Comparison of ENCODE assay signal across 17 cellular contexts in genomic region chr22:30204015-30204741, GRCh38. TPM values are rescaled to one million over a fixed set of nuclear protein-coding genes. Genes with fewer than 3 reads are reported as not detected.
DNase-seq lines count a peak whose midpoint lies in the region; ATAC-seq and TF ChIP-seq lines count a peak whose summit lies in the region.
"Had no signal": no experiment of that assay in that cellular context is flagged by ENCODE, and none has a peak within 500 bp of the region (broad histone marks: within the 10 kb centered on the region; RNA-seq: fewer than 3 reads in every experiment).

No MANE protein-coding gene starts in this region.

- H3K9me3 ChIP-seq in upper lobe of left lung (no peaks in the 10 kb centered on the region), ovary (no peaks in the 10 kb centered on the region)
- H3K9me3 ChIP-seq: right lobe of liver had no signal

- TF ChIP-seq CTCF in brain (conservative IDR thresholded peaks at IDR 0.05) (no peak), nephron (IDR thresholded peaks at IDR 0.05; ENCODE audit: unreplicated experiment in 3 of 3) (no peak), upper lobe of left lung (IDR thresholded peaks at IDR 0.05) (no peak), ovary (IDR thresholded peaks at IDR 0.05) (no peak)

- peak overlapping the region; percentile 21 for H3K27ac Mint-ChIP-seq in activated naive CD8-positive, alpha-beta T cell treated with anti-CD3 and anti-CD28 coated beads, Interleukin-2, amount 10 ng/mL, durations not matched to agents 7 days and 5 days
- H3K27ac Mint-ChIP-seq in activated naive CD8-positive, alpha-beta T cell treated with anti-CD3 and anti-CD28 coated beads for 36 hours: no peak overlapping the region
- H3K27ac Mint-ChIP-seq in brain (peak overlapping the region in 4 of 5 experiments; percentile 5 to 84 (median 56)), nephron (peak overlapping the region; percentile 44 to 96 (median 90))
- H3K27ac Mint-ChIP-seq: activated naive CD4-positive, alpha-beta T cell treated with anti-CD3 and anti-CD28 coated beads, Interleukin-2, amount 10 ng/mL, durations not matched to agents 7 days and 5 days; naive thymus-derived CD8-positive, alpha-beta T cell; stimulated activated naive CD8-positive, alpha-beta T cell treated with anti-CD3 and anti-CD28 coated beads, Interleukin-15, Interleukin-2, amounts not matched to agents 100 ng/mL and 50 ng/mL, for 24 hours had no signal

- intact Hi-C loops in ovary (cut with DNase I): no loop called here

- no peaks in the 10 kb centered on the region for H3K27me3 ChIP-seq in upper lobe of left lung
- H3K27me3 ChIP-seq in ovary: no peaks in the 10 kb centered on the region
- H3K27me3 ChIP-seq: right lobe of liver had no signal

- H3K36me3 ChIP-seq in upper lobe of left lung: no peaks in the 10 kb centered on the region
- H3K36me3 ChIP-seq in ovary: no peaks in the 10 kb centered on the region
- H3K36me3 ChIP-seq: right lobe of liver had no signal

- no peak overlapping the region for H3K4me3 Mint-ChIP-seq in activated naive CD8-positive, alpha-beta T cell treated with anti-CD3 and anti-CD28 coated beads, Interleukin-2, amount 10 ng/mL, durations not matched to agents 7 days and 5 days
- no peak overlapping the region for H3K4me3 Mint-ChIP-seq in activated naive CD8-positive, alpha-beta T cell treated with anti-CD3 and anti-CD28 coated beads for 36 hours
- H3K4me3 Mint-ChIP-seq in brain (peak overlapping the region in 3 of 5 experiments; percentile 2 to 38 (median 5)), nephron (peak overlapping the region in 1 of 3 experiments; percentile 26)
- H3K4me3 Mint-ChIP-seq: activated naive CD4-positive, alpha-beta T cell treated with anti-CD3 and anti-CD28 coated beads, Interleukin-2, amount 10 ng/mL, durations not matched to agents 7 days and 5 days; naive thymus-derived CD8-positive, alpha-beta T cell; stimulated activated naive CD8-positive, alpha-beta T cell treated with anti-CD3 and anti-CD28 coated beads, Interleukin-15, Interleukin-2, amounts not matched to agents 100 ng/mL and 50 ng/mL, for 24 hours had no signal

- H3K4me1 ChIP-seq in upper lobe of left lung (peaks cover 7 to 31% (median 15%) of the 10 kb centered on the region in 4 donors), ovary (ENCODE audit: insufficient read depth) (peaks cover 25% of the 10 kb centered on the region)
- H3K4me1 ChIP-seq: right lobe of liver had no signal

- no peak overlapping the region for H3K4me3 ChIP-seq in upper lobe of left lung
- H3K4me3 ChIP-seq in ovary: no peak overlapping the region
- H3K4me3 ChIP-seq: right lobe of liver had no signal

- H3K4me1 Mint-ChIP-seq in activated naive CD8-positive, alpha-beta T cell treated with anti-CD3 and anti-CD28 coated beads, Interleukin-2, amount 10 ng/mL, durations not matched to agents 7 days and 5 days: peaks cover 40% of the 10 kb centered on the region
- H3K4me1 Mint-ChIP-seq in activated naive CD8-positive, alpha-beta T cell treated with anti-CD3 and anti-CD28 coated beads for 36 hours: peaks cover 11% of the 10 kb centered on the region
- H3K4me1 Mint-ChIP-seq in brain (peaks cover 66% of the 10 kb centered on the region), nephron (peaks cover 69% of the 10 kb centered on the region)

- 67 to 79% methylated on average over 7 of the region's 7 CpGs for WGBS in upper lobe of left lung, 2 donors
- 54 to 56% (median 55%) methylated on average over 7 of the region's 7 CpGs for WGBS in ovary, 3 donors

- TF ChIP-seq EP300 in upper lobe of left lung (IDR thresholded peaks at IDR 0.05) (no peak), ovary (IDR thresholded peaks at IDR 0.05) (no peak)

- H3K27ac ChIP-seq in upper lobe of left lung: peak overlapping the region in 3 of 4 donors; percentile 49 to 64 (median 51)
- H3K27ac ChIP-seq in ovary: peak overlapping the region in 1 of 2 donors; percentile 56

- H3K27me3 Mint-ChIP-seq in activated naive CD8-positive, alpha-beta T cell treated with anti-CD3 and anti-CD28 coated beads, Interleukin-2, amount 10 ng/mL, durations not matched to agents 7 days and 5 days: no peaks in the 10 kb centered on the region
- no peaks in the 10 kb centered on the region for H3K27me3 Mint-ChIP-seq in activated naive CD8-positive, alpha-beta T cell treated with anti-CD3 and anti-CD28 coated beads for 36 hours
- H3K27me3 Mint-ChIP-seq in brain (peaks cover 5% of the 10 kb centered on the region), nephron (ENCODE audit: low read depth) (peaks cover 21% of the 10 kb centered on the region)
- H3K27me3 Mint-ChIP-seq: naive thymus-derived CD8-positive, alpha-beta T cell; stimulated activated naive CD8-positive, alpha-beta T cell treated with anti-CD3 and anti-CD28 coated beads, Interleukin-15, Interleukin-2, amounts not matched to agents 100 ng/mL and 50 ng/mL, for 24 hours had no signal

- H3K9me3 Mint-ChIP-seq in activated naive CD8-positive, alpha-beta T cell treated with anti-CD3 and anti-CD28 coated beads, Interleukin-2, amount 10 ng/mL, durations not matched to agents 7 days and 5 days: peaks cover 5% of the 10 kb centered on the region
- H3K9me3 Mint-ChIP-seq in activated naive CD8-positive, alpha-beta T cell treated with anti-CD3 and anti-CD28 coated beads for 36 hours: no peaks in the 10 kb centered on the region
- H3K9me3 Mint-ChIP-seq in brain (peaks cover 0 to 9% (median 0%) of the 10 kb centered on the region in 5 experiments), nephron (no peaks in the 10 kb centered on the region)
- H3K9me3 Mint-ChIP-seq: naive thymus-derived CD8-positive, alpha-beta T cell; stimulated activated naive CD8-positive, alpha-beta T cell treated with anti-CD3 and anti-CD28 coated beads, Interleukin-15, Interleukin-2, amounts not matched to agents 100 ng/mL and 50 ng/mL, for 24 hours had no signal

- no peak for ATAC-seq in activated naive CD8-positive, alpha-beta T cell treated with anti-CD3 and anti-CD28 coated beads, Interleukin-2, amount 10 ng/mL, durations not matched to agents 7 days and 5 days (ENCODE audit: low read depth)
- ATAC-seq in upper lobe of left lung (ENCODE audit: low FRiP score in 2 of 2) (no peak), HG03457 (IDR thresholded peaks at IDR 0.05; ENCODE audit: unreplicated experiment) (no peak)
- ATAC-seq: naive thymus-derived CD8-positive, alpha-beta T cell; right lobe of liver had no signal

- TF ChIP-seq POLR2A in upper lobe of left lung (IDR thresholded peaks at IDR 0.05) (no peak), ovary (IDR thresholded peaks at IDR 0.05) (no peak)

- POLR2A ChIA-PET in activated naive CD8-positive, alpha-beta T cell treated with anti-CD3 and anti-CD28 coated beads, Interleukin-2, amount 10 ng/mL, durations not matched to agents 7 days and 5 days (lab: Charles Lee): interaction anchor here (2.1 kb wide), 1 partner anchor 13 kb away, joined by 6 read pairs; no protein-coding TSS in a partner anchor

- no peak for DNase-seq in activated naive CD8-positive, alpha-beta T cell treated with anti-CD3 and anti-CD28 coated beads, Interleukin-2, amount 10 ng/mL, durations not matched to agents 7 days and 5 days
- DNase-seq in activated naive CD8-positive, alpha-beta T cell treated with anti-CD3 and anti-CD28 coated beads for 36 hours: no peak
- DNase-seq in upper lobe of left lung (no peak), ovary (no peak)
- DNase-seq in stimulated activated CD4-positive, alpha-beta T cell treated with anti-CD3 and anti-CD28 coated beads, Interleukin-15, amount 100 ng/mL, for 24 hours: no peak
- DNase-seq: ACHN; central memory CD4-positive, alpha-beta T cell; kidney glomerular epithelial cell; MM.1S; naive thymus-derived CD8-positive, alpha-beta T cell; NK-92 treated with Interleukin-12 subunit alpha and Interleukin-12 subunit beta, amount 100 ng/mL, for 24 hours had no signal

- peaks cover 12% of the 10 kb centered on the region for H3K36me3 Mint-ChIP-seq in activated naive CD8-positive, alpha-beta T cell treated with anti-CD3 and anti-CD28 coated beads, Interleukin-2, amount 10 ng/mL, durations not matched to agents 7 days and 5 days
- no peaks in the 10 kb centered on the region for H3K36me3 Mint-ChIP-seq in activated naive CD8-positive, alpha-beta T cell treated with anti-CD3 and anti-CD28 coated beads for 36 hours
- H3K36me3 Mint-ChIP-seq in brain: no peaks in the 10 kb centered on the region
- no peaks in the 10 kb centered on the region for H3K36me3 Mint-ChIP-seq in nephron (ENCODE audit: low read depth)
- H3K36me3 Mint-ChIP-seq: naive thymus-derived CD8-positive, alpha-beta T cell had no signal

RNA-seq across cellular contexts. Expression of gene LIF, which starts 42.4 kb away (rescaled TPM):
- 100 to 1,000 TPM; 508 to 564 TPM for total RNA-seq in activated naive CD8-positive, alpha-beta T cell treated with anti-CD3 and anti-CD28 coated beads, Interleukin-2, amount 10 ng/mL, durations not matched to agents 7 days and 5 days
- 100 to 1,000 TPM; 282 to 288 TPM for total RNA-seq in activated naive CD8-positive, alpha-beta T cell treated with anti-CD3 and anti-CD28 coated beads for 36 hours
- polyA plus RNA-seq in brain (ENCODE audit: insufficient read depth, low read depth, low replicate concordance) (0.22 TPM), ovary (1 to 10 TPM; 1.1 to 3.1 TPM)
- total RNA-seq in upper lobe of left lung (10 to 100 TPM in 1 of 6 donors, 1 to 10 TPM in 4, under 1 TPM in 1; 0.89 to 16.9 (median 3.8) TPM), ovary (1 to 10 TPM in 5 of 7 donors, under 1 TPM in 2; 0.35 to 8.3 (median 1.9) TPM)
- total RNA-seq: naive thymus-derived CD8-positive, alpha-beta T cell had no signal
- polyA plus RNA-seq: naive thymus-derived CD8-positive, alpha-beta T cell had no signal

Comparison
In these comparisons a context has a peak if more than half of its experiments do, and no peak if none do; other contexts are left out.
1. H3K4me3 Mint-ChIP-seq: peak in brain (3 of 5); none in activated naive CD8-positive, alpha-beta T cell treated with anti-CD3 and anti-CD28 coated beads, Interleukin-2, amount 10 ng/mL, durations not matched to agents 7 days and 5 days (single experiment) and activated naive CD8-positive, alpha-beta T cell treated with anti-CD3 and anti-CD28 coated beads for 36 hours (single experiment).
2. RNA of gene LIF, which starts 42.4 kb away (total RNA-seq): 508 to 564 TPM in activated naive CD8-positive, alpha-beta T cell treated with anti-CD3 and anti-CD28 coated beads, Interleukin-2, amount 10 ng/mL, durations not matched to agents 7 days and 5 days and 282 to 288 TPM in activated naive CD8-positive, alpha-beta T cell treated with anti-CD3 and anti-CD28 coated beads for 36 hours; 0.89 to 16.9 TPM in upper lobe of left lung and 0.35 to 8.3 TPM in ovary; every median in the first group is over 10 times any median in the second.